8 cellular contexts compared by ENCODE assay signal in the genomic region with DNA sequence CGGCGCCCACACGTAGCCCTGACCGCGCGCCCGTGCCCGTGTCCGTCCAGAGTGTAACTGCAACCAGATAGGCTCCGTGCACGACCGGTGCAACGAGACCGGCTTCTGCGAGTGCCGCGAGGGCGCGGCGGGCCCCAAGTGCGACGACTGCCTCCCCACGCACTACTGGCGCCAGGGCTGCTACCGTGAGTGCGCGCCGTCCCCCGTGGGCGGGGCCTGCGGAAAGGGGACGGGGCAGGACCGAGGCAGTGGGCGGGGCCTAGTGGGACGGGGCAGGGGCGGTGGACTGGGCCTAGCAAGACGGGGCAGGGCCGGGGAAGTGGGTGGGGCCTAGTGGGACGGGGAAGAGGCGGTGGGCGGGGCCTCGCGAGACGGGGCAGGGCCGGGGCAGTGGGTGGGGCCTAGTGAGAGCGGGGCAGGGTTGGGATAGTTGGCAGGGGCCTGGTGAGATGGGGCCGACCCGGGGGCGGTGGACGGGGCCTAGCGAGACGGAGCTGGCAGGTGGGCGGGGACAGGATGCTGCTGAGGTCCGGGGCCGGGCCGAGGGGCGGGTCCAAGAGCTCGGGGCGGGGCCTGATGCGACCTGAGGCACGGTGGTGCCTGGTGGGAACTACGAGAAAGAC.
DNase-seq lines count a peak whose midpoint lies in the region; ATAC-seq, FAIRE-seq and TF ChIP-seq lines count a peak whose summit lies in the region.

No MANE protein-coding gene starts in this region.

- peak overlapping the region; percentile 65 for H3K27ac ChIP-seq in cingulate gyrus (ENCODE audit: low read depth, low read length)
- peak overlapping the region; percentile 52 for H3K27ac ChIP-seq in layer of hippocampus (ENCODE audit: low read depth, low read length)

- peak; percentile 76 for ATAC-seq in HG03439 (IDR thresholded peaks at IDR 0.05; ENCODE audit: unreplicated experiment)

- no peaks in the 10 kb centered on the region for H3K27me3 ChIP-seq in layer of hippocampus (ENCODE audit: control insufficient read depth, insufficient read depth, low read length)

- no peak for DNase-seq in AG09309 (ENCODE audit: low read depth)
- peak; percentile 96 for DNase-seq in GM19239 (ENCODE audit: insufficient read length, low spot score)
- peak; percentile 66 to 95 for DNase-seq in NCI-H526 (lab: John Stamatoyannopoulos, UW)
- DNase-seq in activated CD4-positive, alpha-beta T cell treated with anti-CD3 and anti-CD28 coated beads for 48 hours, result peak; percentile 99
- DNase-seq in stimulated activated CD4-positive, alpha-beta T cell treated with anti-CD3 and anti-CD28 coated beads, Interleukin-15, amount 100 ng/mL, for 48 hours (ENCODE audit: low read depth in 2 of 2), result peak; percentile 98 to 99

- peak; percentile 94 for FAIRE-seq in GM19239 (lab: Jason Lieb, UNC)

- TF ChIP-seq CTCF in AG09309 (IDR thresholded peaks at IDR 0.05; ENCODE audit: control insufficient read depth, insufficient read depth, low read depth, low read length, missing control alignments), result no peak

- H3K4me3 ChIP-seq in AG09309 (ENCODE audit: control insufficient read depth, low read depth, low read length), result peak overlapping the region; percentile 52
